In genomic region chr5:146751781-146752401, GRCh38 we compare ENCODE assay signal across 1 cellular context.
TF ChIP-seq lines count a peak whose summit lies in the region.

No MANE protein-coding gene starts in this region.

TF ChIP-seq in HepG2, 621 proteins besides CTCF, POLR2A, EP300 and RAD21 (continued from another document):
- TF ChIP-seq HNF1A (IDR thresholded peaks at IDR 0.05; ENCODE audit: low read depth) (no peak), HNF1A (CRISPR knock-in tag; IDR thresholded peaks at IDR 0.05; ENCODE audit: borderline replicate concordance) (no peak), PRDM4 (CRISPR knock-in tag; IDR thresholded peaks at IDR 0.05; ENCODE audit: borderline replicate concordance) (no peak), DDIT3 (CRISPR knock-in tag; IDR thresholded peaks at IDR 0.05) (no peak), DBP (CRISPR knock-in tag; IDR thresholded peaks at IDR 0.05; ENCODE audit: not compliant biosample characterization) (no peak), U2AF2 (IDR thresholded peaks at IDR 0.05; ENCODE audit: low read depth, low read length) (no peak), ZBTB7B (CRISPR knock-in tag; IDR thresholded peaks at IDR 0.05) (no peak)
